Comparison of ENCODE assay signal across 8 cellular contexts in the genomic region with DNA sequence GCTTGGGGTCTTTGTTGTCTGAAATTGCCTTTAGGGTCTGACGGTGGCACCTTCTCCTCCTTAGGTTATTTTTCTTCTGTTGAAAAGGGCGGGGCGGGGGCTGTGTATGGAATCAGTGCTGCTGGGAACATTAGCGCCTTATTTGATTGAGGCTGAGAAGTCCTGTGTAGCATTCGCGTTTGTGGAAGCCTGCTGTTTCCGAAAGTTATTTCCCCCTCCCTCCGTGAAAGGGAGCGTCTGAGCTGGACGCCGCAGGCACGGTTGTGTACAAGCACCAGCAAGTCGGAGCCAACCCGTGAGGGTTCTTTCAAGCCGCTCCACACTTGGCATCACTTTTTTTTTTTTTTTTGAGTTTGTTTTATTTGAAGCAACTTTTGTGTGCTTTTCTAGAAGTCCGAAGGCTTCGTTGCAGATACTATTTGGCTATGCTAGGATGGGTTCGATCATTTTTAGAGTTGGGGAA. TPM values are rescaled to one million over a fixed set of nuclear protein-coding genes. Genes with fewer than 3 reads are reported as not detected.
DNase-seq lines count a peak whose midpoint lies in the region; ATAC-seq and TF ChIP-seq lines count a peak whose summit lies in the region.

No MANE protein-coding gene starts in this region.

- H3K4me3 ChIP-seq in muscle layer of duodenum (ENCODE audit: low read depth in 1 of 2, low read length in 2 of 2), result peak overlapping the region; percentile 63 to 67
- peak overlapping the region; percentile 77 to 84 for H3K4me3 ChIP-seq in stomach smooth muscle (ENCODE audit: low read length in 2 of 2)

- peak; percentile 63 for DNase-seq in GM10266 (ENCODE audit: extremely low spot score)
- DNase-seq in NCI-H526 (lab: John Stamatoyannopoulos, UW), result peak; percentile 64 to 79
- peak; percentile 66 for DNase-seq in activated CD8-positive, alpha-beta memory T cell treated with anti-CD3 and anti-CD28 coated beads, Interleukin-2, amount 50 U/mL, for 48 hours
- peak; percentile 30 for DNase-seq in endothelial cell (ENCODE audit: low spot score)
- no peak for DNase-seq in UCSD-AML1 (lab: John Stamatoyannopoulos, UW; ENCODE audit: unreplicated experiment)

- no peaks in the 10 kb centered on the region for H3K27me3 Mint-ChIP-seq in endothelial cell (ENCODE audit: unreplicated experiment)

- H3K27me3 ChIP-seq in muscle layer of duodenum (ENCODE audit: low read depth, low read length), result no peaks in the 10 kb centered on the region
- H3K27me3 ChIP-seq in stomach smooth muscle (ENCODE audit: control insufficient read depth in 1 of 2, insufficient read depth in 2 of 2, low read length in 2 of 2), result peaks cover 3 to 15% of the 10 kb centered on the region in 2 donors

- H3K9me3 ChIP-seq in muscle layer of duodenum (ENCODE audit: control insufficient read depth in 1 of 2, low read length in 2 of 2) (no peaks in the 10 kb centered on the region), stomach smooth muscle (ENCODE audit: control insufficient read depth in 2 of 2, low read length in 2 of 2) (no peaks in the 10 kb centered on the region)

- peaks cover 0 to 9% of the 10 kb centered on the region in 2 donors for H3K4me1 ChIP-seq in muscle layer of duodenum (ENCODE audit: control insufficient read depth in 1 of 2, insufficient read depth in 2 of 2, low read length in 2 of 2)
- peaks cover 3% of the 10 kb centered on the region for H3K4me1 ChIP-seq in stomach smooth muscle (ENCODE audit: control insufficient read depth, insufficient read depth, low read length)

- peak overlapping the region; percentile 47 to 51 for H3K9ac ChIP-seq in stomach smooth muscle (ENCODE audit: low read length in 2 of 2)

- H3K4me3 Mint-ChIP-seq in endothelial cell (ENCODE audit: unreplicated experiment), result peak overlapping the region; percentile 99

- peak; percentile 30 for ATAC-seq in HG02885 (IDR thresholded peaks at IDR 0.05; ENCODE audit: poor library complexity, unreplicated experiment)

- H3K27ac ChIP-seq in muscle layer of duodenum (ENCODE audit: low read length), result peak overlapping the region; percentile 79
- no peak overlapping the region for H3K27ac ChIP-seq in stomach smooth muscle (ENCODE audit: low read length)

- no peaks in the 10 kb centered on the region for H3K36me3 Mint-ChIP-seq in endothelial cell (ENCODE audit: low read depth, unreplicated experiment)

- peaks cover 12% of the 10 kb centered on the region for H3K4me1 Mint-ChIP-seq in endothelial cell (ENCODE audit: unreplicated experiment)

- H3K27ac Mint-ChIP-seq in endothelial cell (ENCODE audit: unreplicated experiment), result no peak overlapping the region

- no peaks in the 10 kb centered on the region for H3K9me3 Mint-ChIP-seq in endothelial cell (ENCODE audit: unreplicated experiment)

- TF ChIP-seq CTCF in GM10266 (IDR thresholded peaks at IDR 0.05; ENCODE audit: control insufficient read depth, insufficient read depth, low read depth, missing control alignments), result no peak
- no peak for TF ChIP-seq CTCF in endothelial cell (IDR thresholded peaks at IDR 0.05; ENCODE audit: unreplicated experiment)

- no peaks in the 10 kb centered on the region for H3K36me3 ChIP-seq in muscle layer of duodenum (ENCODE audit: control insufficient read depth in 1 of 2, insufficient read depth in 2 of 2, low read length in 2 of 2)
- H3K36me3 ChIP-seq in stomach smooth muscle (ENCODE audit: control insufficient read depth in 2 of 2, insufficient read depth in 2 of 2, low read length in 2 of 2), result no peaks in the 10 kb centered on the region

RNA-seq across cellular contexts. Expression of a gene that starts 1.1 kb away (rescaled TPM):
- 35.9 TPM for total RNA-seq in endothelial cell (ENCODE audit: unreplicated experiment)
